In the genomic region with DNA sequence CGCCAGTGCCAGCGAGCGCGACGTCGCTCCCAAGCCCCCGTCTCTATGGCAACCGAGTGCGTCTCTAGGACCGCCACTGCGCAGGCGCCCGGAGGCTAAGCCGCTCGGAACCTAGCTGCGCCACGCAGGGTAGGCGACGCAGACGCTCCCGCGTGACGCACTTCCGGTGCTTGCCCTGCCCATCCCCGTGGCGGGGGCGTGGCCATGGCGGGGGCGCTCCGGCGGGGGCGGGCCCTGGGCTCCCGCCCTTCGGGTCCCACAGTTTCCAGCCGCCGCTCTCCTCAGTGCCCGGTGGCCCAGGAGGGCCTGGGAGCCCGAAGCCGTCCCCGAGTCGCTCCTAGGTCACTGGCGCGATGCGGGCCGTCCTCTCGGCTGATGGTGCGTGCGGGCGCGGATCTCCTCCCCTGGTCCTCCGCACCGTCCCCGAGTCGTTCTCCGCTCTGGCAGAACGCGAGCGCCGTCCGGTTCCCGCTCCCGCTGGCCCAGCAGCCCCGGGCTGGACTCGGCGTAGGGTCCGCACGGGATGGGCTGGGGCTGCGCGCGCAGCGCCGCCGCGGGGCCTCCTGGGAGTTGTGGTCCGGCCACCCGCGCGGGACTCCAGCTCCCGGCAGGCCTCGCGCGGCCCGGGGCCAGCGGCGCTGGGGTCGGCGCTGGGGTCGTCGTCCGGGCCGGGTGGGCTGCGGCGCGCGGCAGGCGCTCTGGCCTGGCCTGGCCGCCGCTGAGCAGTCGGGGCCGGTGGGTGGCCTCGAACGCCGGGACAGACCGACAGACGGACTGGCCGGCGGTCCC, we compare ENCODE assay signal across 8 cellular contexts. TPM values are rescaled to one million over a fixed set of nuclear protein-coding genes. Genes with fewer than 3 reads are reported as not detected.
DNase-seq lines count a peak whose midpoint lies in the region; ATAC-seq and TF ChIP-seq lines count a peak whose summit lies in the region.

A gene (plus strand): TSS at position 245 of the 789 bp plus-strand sequence. CDS start 7,953 bp downstream, outside the sequence.

- no peak within 1 kb of the TSS for H2BK20ac ChIP-seq in IMR-90 (ENCODE audit: low read depth, low read length)

- peak within 1 kb of the TSS; percentile 95 for H2AFZ ChIP-seq in IMR-90 (replicated peaks; ENCODE audit: low read length, poor library complexity)

- peak within 1 kb of the TSS; percentile 86 for H3K56ac ChIP-seq in IMR-90 (ENCODE audit: extremely low read depth, insufficient read depth, low read length)

- peak within 1 kb of the TSS; percentile 79 to 99 for H4K8ac ChIP-seq in IMR-90 (ENCODE audit: low read depth in 2 of 2, low read length in 2 of 2)

- peak within 1 kb of the TSS; percentile 98 for H3K4ac ChIP-seq in IMR-90 (ENCODE audit: low read depth, low read length)

- H3K27ac ChIP-seq in IMR-90 (ENCODE audit: insufficient read depth, low read length) (peak within 1 kb of the TSS; percentile 100), epithelial cell of prostate (peak within 1 kb of the TSS; percentile 98)

- peak within 1 kb of the TSS; percentile 98 for H4K91ac ChIP-seq in IMR-90 (ENCODE audit: insufficient read depth, low read depth, low read length)

- H3K4me1 ChIP-seq in IMR-90 (ENCODE audit: control insufficient read depth, insufficient read depth, low read length) (peaks cover 7% of the 10 kb centered on the region), mucosa of descending colon (ENCODE audit: low read depth) (peaks cover 23% of the 10 kb centered on the region)

- WGBS in IMR-90 (ENCODE audit: extremely low coverage in 2 of 2, insufficient read length in 1 of 2), 2 experiments: 1% methylated on average over 83 of the region's 107 CpGs; no CpG with 5 or more reads in 1 of the 2 experiments

- H4K5ac ChIP-seq in IMR-90 (ENCODE audit: low read depth, low read length): peak within 1 kb of the TSS; percentile 98

- H2BK15ac ChIP-seq in IMR-90 (ENCODE audit: low read depth, low read length): 0 out of 3 replicates have a peak within 1 kb of the TSS, but pooled peaks have one; percentile 28

- peak within 1 kb of the TSS; percentile 100 for H3K9ac ChIP-seq in IMR-90 (ENCODE audit: low read depth, low read length)

- peaks cover 41% of the 10 kb centered on the region for H4K20me1 ChIP-seq in IMR-90 (ENCODE audit: insufficient read depth, low read length)

- intact Hi-C loops in IMR-90 (cut with micrococcal nuclease): loop anchor here (2.0 kb wide), 1 partner anchor 43 kb away; a partner anchor contains a TSS
- intact Hi-C loops in mucosa of descending colon (cut with DNase I, micrococcal nuclease): no loop called here

- H3K14ac ChIP-seq in IMR-90 (replicated peaks; ENCODE audit: low read depth, low read length): peak within 1 kb of the TSS; percentile 97

- ATAC-seq in GM21528 (IDR thresholded peaks at IDR 0.05; ENCODE audit: low FRiP score, unreplicated experiment) (peak; percentile 80), IMR-90 (ENCODE audit: low read depth) (peak; percentile 90), mucosa of descending colon (peak; percentile 96)

- H3K4me3 ChIP-seq in IMR-90 (ENCODE audit: insufficient read depth, low read depth, low read length) (peak within 1 kb of the TSS; percentile 94), mucosa of descending colon (peak within 1 kb of the TSS; percentile 80)

- TF ChIP-seq CTCF in IMR-90 (conservative IDR thresholded peaks at IDR 0.05; ENCODE audit: low read depth, low read length) (no peak), mucosa of descending colon (IDR thresholded peaks at IDR 0.05) (no peak)

- no peaks in the 10 kb centered on the region for H3K9me3 ChIP-seq in IMR-90 (ENCODE audit: control insufficient read depth, insufficient read depth, low read length)
- H3K9me3 ChIP-seq in mucosa of descending colon: no peaks in the 10 kb centered on the region

- POLR2A ChIA-PET in IMR-90 (lab: Charles Lee; ENCODE audit: unreplicated experiment): interaction anchor here (0.6 kb wide), 1 partner anchor 26 kb away, joined by 3 read pairs; no protein-coding TSS in a partner anchor

- TF ChIP-seq RAD21 in IMR-90 (IDR thresholded peaks at IDR 0.05; ENCODE audit: low read length): no peak

- H3K27me3 ChIP-seq in IMR-90 (ENCODE audit: control insufficient read depth, insufficient read depth, low read length): no peaks in the 10 kb centered on the region

- CTCF ChIA-PET in IMR-90 (lab: Yijun Ruan, JAX): no interaction called here

- TF ChIP-seq POLR2A in IMR-90 (IDR thresholded peaks at IDR 0.05; ENCODE audit: low read depth, low read length): peak; percentile 97

- peak within 1 kb of the TSS; percentile 85 for H3K4me2 ChIP-seq in IMR-90 (ENCODE audit: low read depth, low read length)

- H2BK120ac ChIP-seq in IMR-90 (ENCODE audit: low read depth, low read length): peak within 1 kb of the TSS; percentile 58; the same call in 1 of the 2 replicates

- peak within 1 kb of the TSS; percentile 96 for H2AK5ac ChIP-seq in IMR-90 (ENCODE audit: low read depth, low read length)

- peak within 1 kb of the TSS; percentile 92 for H3K18ac ChIP-seq in IMR-90 (ENCODE audit: low read depth, low read length)

- peak within 1 kb of the TSS; percentile 99 for H2BK5ac ChIP-seq in IMR-90 (ENCODE audit: low read depth, low read length, poor library complexity, severe bottlenecking)

- in situ Hi-C loops in IMR-90 (cut with MboI; ENCODE audit: low sequenced_read_pairs): no loop called here

- peaks cover 16 to 54% of the 10 kb centered on the region in 2 experiments; a peak in 3 of 4 replicates for H3K79me1 ChIP-seq in IMR-90 (ENCODE audit: low read depth in 1 of 2, low read length in 2 of 2)

- peak within 1 kb of the TSS; percentile 100 for H2AK9ac ChIP-seq in IMR-90 (replicated peaks; ENCODE audit: low read depth, low read length, poor library complexity)

- BruUV-seq in IMR-90 (replicated peaks; lab: Mats Ljungman, UMichigan): no TSS peak

- peak; percentile 84 for DNase-seq in DMS114 treated with DMSO at 0.1 percent for 48 hours (lab: John Stamatoyannopoulos, UW; ENCODE audit: unreplicated experiment)
- peak; percentile 95 for DNase-seq in IMR-90
- DNase-seq in OCI-M2 (lab: John Stamatoyannopoulos, UW; ENCODE audit: unreplicated experiment): peak; percentile 76
- peak; percentile 97 for DNase-seq in activated T-cell treated with anti-CD3 and anti-CD28 coated beads for 4 hours
- DNase-seq in epithelial cell of prostate (ENCODE audit: low read depth, low spot score): peak; percentile 73
- peak; percentile 95 to 98 (median 98) for DNase-seq in mucosa of descending colon
- DNase-seq in stimulated activated CD8-positive, alpha-beta memory T cell treated with anti-CD3 and anti-CD28 coated beads, Interleukin-4, amount 100 ng/mL, for 24 hours (ENCODE audit: low read depth): peak; percentile 93

- dilution Hi-C loops in IMR-90 (cut with HindIII; ENCODE audit: low sequenced_read_pairs, unreplicated experiment): no loop called here

- H3K23ac ChIP-seq in IMR-90 (ENCODE audit: low read depth, low read length): peak within 1 kb of the TSS; percentile 95

- peaks cover 11% of the 10 kb centered on the region; the same call in 1 of the 2 replicates for H3K9me1 ChIP-seq in IMR-90 (ENCODE audit: insufficient read depth, low read length)

- H3K36me3 ChIP-seq in IMR-90 (ENCODE audit: control insufficient read depth, insufficient read depth, low read length) (peaks cover 10% of the 10 kb centered on the region; the same call in 1 of the 2 replicates), mucosa of descending colon (ENCODE audit: low read depth) (no peaks in the 10 kb centered on the region)

TF ChIP-seq in IMR-90, 13 proteins besides CTCF, POLR2A, EP300 and RAD21:
- TF ChIP-seq, protein P1, sequence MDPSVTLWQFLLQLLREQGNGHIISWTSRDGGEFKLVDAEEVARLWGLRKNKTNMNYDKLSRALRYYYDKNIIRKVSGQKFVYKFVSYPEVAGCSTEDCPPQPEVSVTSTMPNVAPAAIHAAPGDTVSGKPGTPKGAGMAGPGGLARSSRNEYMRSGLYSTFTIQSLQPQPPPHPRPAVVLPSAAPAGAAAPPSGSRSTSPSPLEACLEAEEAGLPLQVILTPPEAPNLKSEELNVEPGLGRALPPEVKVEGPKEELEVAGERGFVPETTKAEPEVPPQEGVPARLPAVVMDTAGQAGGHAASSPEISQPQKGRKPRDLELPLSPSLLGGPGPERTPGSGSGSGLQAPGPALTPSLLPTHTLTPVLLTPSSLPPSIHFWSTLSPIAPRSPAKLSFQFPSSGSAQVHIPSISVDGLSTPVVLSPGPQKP (IDR thresholded peaks at IDR 0.05; ENCODE audit: borderline replicate concordance, low read depth, low read length): 0 out of 2 replicates have a peak, but pooled peaks have one; percentile 64
- TF ChIP-seq MAZ (IDR thresholded peaks at IDR 0.05; ENCODE audit: borderline replicate concordance, low read depth, low read length) (peak; percentile 81; the same call in 1 of the 2 replicates), SMC3 (IDR thresholded peaks at IDR 0.05; ENCODE audit: low read depth, low read length) (no peak), MXI1 (IDR thresholded peaks at IDR 0.05; ENCODE audit: borderline replicate concordance, low read depth, low read length) (no peak; the same call in 1 of the 2 replicates), CHD1 (IDR thresholded peaks at IDR 0.05; ENCODE audit: low read depth, low read length) (peak; percentile 93; the same call in 1 of the 2 replicates), RFX5 (IDR thresholded peaks at IDR 0.05; ENCODE audit: low read depth, low read length) (peak; percentile 87), CEBPB (IDR thresholded peaks at IDR 0.05; ENCODE audit: low read depth, low read length) (no peak), BHLHE40 (IDR thresholded peaks at IDR 0.05; ENCODE audit: low read depth, low read length) (peak; percentile 22)
- TF ChIP-seq, protein P2, sequence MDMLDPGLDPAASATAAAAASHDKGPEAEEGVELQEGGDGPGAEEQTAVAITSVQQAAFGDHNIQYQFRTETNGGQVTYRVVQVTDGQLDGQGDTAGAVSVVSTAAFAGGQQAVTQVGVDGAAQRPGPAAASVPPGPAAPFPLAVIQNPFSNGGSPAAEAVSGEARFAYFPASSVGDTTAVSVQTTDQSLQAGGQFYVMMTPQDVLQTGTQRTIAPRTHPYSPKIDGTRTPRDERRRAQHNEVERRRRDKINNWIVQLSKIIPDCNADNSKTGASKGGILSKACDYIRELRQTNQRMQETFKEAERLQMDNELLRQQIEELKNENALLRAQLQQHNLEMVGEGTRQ (IDR thresholded peaks at IDR 0.05; ENCODE audit: low read depth, low read length): peak; percentile 57; the same call in 1 of the 2 replicates

RNA-seq across cellular contexts. Expression of the gene that starts here (rescaled TPM):
- 17.2 and 18.1 TPM in 2 replicates for total RNA-seq in IMR-90 (2012; rRNA removed)
- polyA plus RNA-seq in IMR-90 (2012; rRNA removed): 47.8 and 58.0 TPM in 2 replicates
- polyA plus RNA-seq in IMR-90 (2012; cell fraction: cytosol; rRNA removed): 32.4 and 47.2 TPM in 2 replicates
- polyA plus RNA-seq in IMR-90 (2012; cell fraction: nucleus; rRNA removed; ENCODE audit: low replicate concordance): 393 and 1,256 TPM in 2 replicates
- 100 to 1,000 TPM in 2 of 3 donors, 10 to 100 TPM in 1; 67.8 to 118 (median 109) TPM for total RNA-seq in mucosa of descending colon

Comparison
In these comparisons a context has a peak if more than half of its experiments do, and no peak if none do; other contexts are left out.
1. Peak in every context shown above with its lines: DNase-seq, ATAC-seq, H3K4me3 ChIP-seq and H3K27ac ChIP-seq.